Comparison of ENCODE assay signal across 23 cellular contexts in genomic region chr7:3495957-3496356, GRCh38.
DNase-seq lines count a peak whose midpoint lies in the region; ATAC-seq and TF ChIP-seq lines count a peak whose summit lies in the region.
"Had no signal": no experiment of that assay in that cellular context is flagged by ENCODE, and none has a peak within 500 bp of the region (broad histone marks: within the 10 kb centered on the region; RNA-seq: fewer than 3 reads in every experiment).

No MANE protein-coding gene starts in this region.

- H2AFZ ChIP-seq in neural progenitor cell (replicated peaks): no peak overlapping the region

- no peak overlapping the region for H3K4me3 Mint-ChIP-seq in neural progenitor cell
- no peak overlapping the region for H3K4me3 Mint-ChIP-seq in activated T-helper 1 cell treated with anti-CD3 and anti-CD28 coated beads, Interleukin-12 subunit alpha, Interleukin-12 subunit beta, Interleukin-2, Interleukin-4 antibody, amounts not matched to agents 30 ng/mL and 10 ng/mL and 1 ng/mL, durations not matched to agents 14 hours and 24 hours and 36 hours
- H3K4me3 Mint-ChIP-seq: CD4-positive, alpha-beta memory T cell had no signal

- H3K9ac ChIP-seq in neural progenitor cell: no peak overlapping the region
- H3K9ac ChIP-seq: BLaER1 treated with 17β-estradiol and CSF1 and Interleukin-3, amounts not matched to agents 10 nM and 100 nM; SK-N-SH had no signal

- H3K36me3 ChIP-seq in left ventricle myocardium inferior (no peaks in the 10 kb centered on the region), neural progenitor cell (peaks cover 6% of the 10 kb centered on the region)
- H3K36me3 ChIP-seq: BLaER1 treated with 17β-estradiol and CSF1 and Interleukin-3, amounts not matched to agents 10 nM and 100 nM had no signal

- peak overlapping the region; percentile 37 for H3K4me3 ChIP-seq in left ventricle myocardium inferior
- no peak overlapping the region for H3K4me3 ChIP-seq in fibroblast of pulmonary artery (replicated peaks; ENCODE audit: low read depth, low read length)
- H3K4me3 ChIP-seq in neural progenitor cell: no peak overlapping the region
- H3K4me3 ChIP-seq: BLaER1 treated with 17β-estradiol and CSF1 and Interleukin-3, amounts not matched to agents 10 nM and 100 nM; K562 had no signal

- H3K27ac ChIP-seq in left ventricle myocardium inferior (replicated peaks) (no peak overlapping the region), neural progenitor cell (no peak overlapping the region), RWPE1 (no peak overlapping the region)
- H3K27ac ChIP-seq: BLaER1 treated with 17β-estradiol and CSF1 and Interleukin-3, amounts not matched to agents 10 nM and 100 nM had no signal

- H3K4me1 Mint-ChIP-seq in neural progenitor cell: peaks cover 19% of the 10 kb centered on the region
- peaks cover 22% of the 10 kb centered on the region for H3K4me1 Mint-ChIP-seq in activated T-helper 1 cell treated with anti-CD3 and anti-CD28 coated beads, Interleukin-12 subunit alpha, Interleukin-12 subunit beta, Interleukin-2, Interleukin-4 antibody, amounts not matched to agents 30 ng/mL and 10 ng/mL and 1 ng/mL, durations not matched to agents 14 hours and 24 hours and 36 hours (ENCODE audit: low read depth)

- no peak overlapping the region for H3K4me2 ChIP-seq in neural progenitor cell
- H3K4me2 ChIP-seq: BLaER1 treated with 17β-estradiol and CSF1 and Interleukin-3, amounts not matched to agents 10 nM and 100 nM; SK-N-SH had no signal

- DNase-seq in left ventricle myocardium inferior (no peak), cardiac septum (ENCODE audit: low spot score) (no peak), fibroblast of pulmonary artery (ENCODE audit: low read depth) (peak; percentile 14), neural progenitor cell (ENCODE audit: low spot score) (no peak), RWPE1 (ENCODE audit: low spot score) (no peak)
- DNase-seq in activated T-helper 1 cell treated with anti-CD3 and anti-CD28 coated beads, Interleukin-12 subunit alpha, Interleukin-12 subunit beta, Interleukin-2, Interleukin-4 antibody, amounts not matched to agents 30 ng/mL and 10 ng/mL and 1 ng/mL, durations not matched to agents 14 hours and 24 hours and 36 hours (ENCODE audit: low spot score): no peak
- DNase-seq: AML-193; CD4-positive, alpha-beta memory T cell; COR-L47; DMS53; H7; MV-4-11; NCI-H1105; NCI-H2029; NCI-H446; NCI-H524 treated with DMSO at 0.1 percent for 48 hours; NCI-H774; PC-3; SHP77 treated with DMSO at 0.1 percent for 48 hours; SK-N-SH had no signal

- H3K9me3 ChIP-seq in left ventricle myocardium inferior (replicated peaks): peaks cover 18% of the 10 kb centered on the region
- peaks cover 6% of the 10 kb centered on the region for H3K9me3 ChIP-seq in neural progenitor cell (ENCODE audit: low read depth)

- no peaks in the 10 kb centered on the region for H4K20me1 ChIP-seq in neural progenitor cell (ENCODE audit: low read depth)
- H4K20me1 ChIP-seq: BLaER1 treated with 17β-estradiol and CSF1 and Interleukin-3, amounts not matched to agents 10 nM and 100 nM had no signal

- POLR2A ChIA-PET in RWPE1 (lab: Yijun Ruan, JAX; ENCODE audit: low non-redundant PET): no interaction called here

- no peaks in the 10 kb centered on the region for H3K27me3 Mint-ChIP-seq in neural progenitor cell (ENCODE audit: insufficient read depth, low read depth)
- peaks cover 2% of the 10 kb centered on the region for H3K27me3 Mint-ChIP-seq in activated T-helper 1 cell treated with anti-CD3 and anti-CD28 coated beads, Interleukin-12 subunit alpha, Interleukin-12 subunit beta, Interleukin-2, Interleukin-4 antibody, amounts not matched to agents 30 ng/mL and 10 ng/mL and 1 ng/mL, durations not matched to agents 14 hours and 24 hours and 36 hours (ENCODE audit: insufficient read depth)

- H3K36me3 Mint-ChIP-seq in neural progenitor cell: peaks cover 10% of the 10 kb centered on the region
- H3K36me3 Mint-ChIP-seq in activated T-helper 1 cell treated with anti-CD3 and anti-CD28 coated beads, Interleukin-12 subunit alpha, Interleukin-12 subunit beta, Interleukin-2, Interleukin-4 antibody, amounts not matched to agents 30 ng/mL and 10 ng/mL and 1 ng/mL, durations not matched to agents 14 hours and 24 hours and 36 hours (ENCODE audit: low read depth): no peaks in the 10 kb centered on the region

- CTCF ChIA-PET in RWPE1 (lab: Yijun Ruan, JAX): interaction anchor here (0.6 kb wide), 2 partner anchors 50 to 388 kb away, joined by 3 to 4 read pairs; no protein-coding TSS in a partner anchor

- peaks cover 14% of the 10 kb centered on the region for H3K4me1 ChIP-seq in left ventricle myocardium inferior
- H3K4me1 ChIP-seq in neural progenitor cell: no peaks in the 10 kb centered on the region
- H3K4me1 ChIP-seq: BLaER1 treated with 17β-estradiol and CSF1 and Interleukin-3, amounts not matched to agents 10 nM and 100 nM had no signal

- H3K27ac Mint-ChIP-seq in neural progenitor cell: peak overlapping the region; percentile 19
- H3K27ac Mint-ChIP-seq in activated T-helper 1 cell treated with anti-CD3 and anti-CD28 coated beads, Interleukin-12 subunit alpha, Interleukin-12 subunit beta, Interleukin-2, Interleukin-4 antibody, amounts not matched to agents 30 ng/mL and 10 ng/mL and 1 ng/mL, durations not matched to agents 14 hours and 24 hours and 36 hours: no peak overlapping the region

- ATAC-seq in GM21360 (IDR thresholded peaks at IDR 0.05; ENCODE audit: unreplicated experiment): no peak
- ATAC-seq: K562, PC-3 had no signal

- H3K79me2 ChIP-seq in neural progenitor cell (ENCODE audit: low read depth): no peaks in the 10 kb centered on the region

- H3F3A ChIP-seq in neural progenitor cell (ENCODE audit: low read depth): no peaks in the 10 kb centered on the region

- intact Hi-C loops in left ventricle myocardium inferior (cut with micrococcal nuclease): no loop called here
- intact Hi-C loops in cardiac septum (cut with DNase I): no loop called here
- intact Hi-C loops in activated T-helper 1 cell treated with anti-CD3 and anti-CD28 coated beads, Interleukin-12 subunit alpha, Interleukin-12 subunit beta, Interleukin-2, Interleukin-4 antibody, amounts not matched to agents 30 ng/mL and 10 ng/mL and 1 ng/mL, durations not matched to agents 14 hours and 24 hours and 36 hours (cut with micrococcal nuclease): no loop called here

- TF ChIP-seq CTCF in left ventricle myocardium inferior (IDR thresholded peaks at IDR 0.05; ENCODE audit: borderline replicate concordance) (no peak), fibroblast of pulmonary artery (IDR thresholded peaks at IDR 0.05; ENCODE audit: low read length, missing control alignments) (no peak), neural progenitor cell (IDR thresholded peaks at IDR 0.05) (no peak), RWPE1 (conservative IDR thresholded peaks at IDR 0.05; ENCODE audit: low read depth) (no peak)

- H3K9me3 Mint-ChIP-seq in neural progenitor cell: peaks cover 16% of the 10 kb centered on the region
- H3K9me3 Mint-ChIP-seq in activated T-helper 1 cell treated with anti-CD3 and anti-CD28 coated beads, Interleukin-12 subunit alpha, Interleukin-12 subunit beta, Interleukin-2, Interleukin-4 antibody, amounts not matched to agents 30 ng/mL and 10 ng/mL and 1 ng/mL, durations not matched to agents 14 hours and 24 hours and 36 hours: peaks cover 16% of the 10 kb centered on the region

- H3K27me3 ChIP-seq in left ventricle myocardium inferior (ENCODE audit: low read depth): no peaks in the 10 kb centered on the region
- H3K27me3 ChIP-seq in neural progenitor cell: no peaks in the 10 kb centered on the region
- H3K27me3 ChIP-seq: BLaER1 treated with 17β-estradiol and CSF1 and Interleukin-3, amounts not matched to agents 10 nM and 100 nM had no signal
